In genomic region chr2:173623411-173624076, GRCh38 we compare ENCODE assay signal across 20 cellular contexts.
"Had no signal": no experiment of that assay in that cellular context is flagged by ENCODE, and none has a peak within 500 bp of the region (broad histone marks: within the 10 kb centered on the region; RNA-seq: fewer than 3 reads in every experiment).

No MANE protein-coding gene starts in this region.

- H3K4me3 Mint-ChIP-seq: activated T-cell treated with anti-CD3 and anti-CD28 coated beads, Interleukin-2, amount 50 U/mL, for 72 hours; mesothelial cell of epicardium; stimulated activated effector memory CD8-positive, alpha-beta T cell treated with anti-CD3 and anti-CD28 coated beads, Interleukin-12 subunit alpha, Interleukin-12 subunit beta, amount 100 ng/mL, for 72 hours; T-helper 1 cell treated with Interleukin-12 subunit alpha and Interleukin-12 subunit beta and Interleukin-4 antibody, amounts not matched to agents 30 μg/mL and 1 μg/mL, for 36 hours had no signal

- H3K9me3 Mint-ChIP-seq: activated T-cell treated with anti-CD3 and anti-CD28 coated beads, Interleukin-2, amount 50 U/mL, for 72 hours; mesothelial cell of epicardium; stimulated activated effector memory CD8-positive, alpha-beta T cell treated with anti-CD3 and anti-CD28 coated beads, Interleukin-12 subunit alpha, Interleukin-12 subunit beta, amount 100 ng/mL, for 72 hours; T-helper 1 cell treated with Interleukin-12 subunit alpha and Interleukin-12 subunit beta and Interleukin-4 antibody, amounts not matched to agents 30 μg/mL and 1 μg/mL, for 36 hours had no signal

- DNase-seq: activated CD4-positive, CD25-positive, alpha-beta regulatory T cell treated with anti-CD3 and anti-CD28 coated beads, Interleukin-2, amount 50 U/mL, for 72 hours; activated effector memory CD4-positive, alpha-beta T cell treated with anti-CD3 and anti-CD28 coated beads, Interleukin-2, amount 50 U/mL, for 16 hours; activated naive CD4-positive, alpha-beta T cell treated with anti-CD3 and anti-CD28 coated beads, Interleukin-2, amount 50 U/mL, for 16 hours; activated T-cell treated with anti-CD3 and anti-CD28 coated beads, Interleukin-2, amount 50 U/mL, for 72 hours; aorta; brain microvascular endothelial cell; erythroblast; heart right ventricle; islet precursor cell; left colon; ovary; psoas muscle; sigmoid colon; stimulated activated CD4-positive, alpha-beta T cell treated with anti-CD3 and anti-CD28 coated beads, Interleukin-4, amount 100 ng/mL, for 24 hours had no signal

- H3K36me3 ChIP-seq: brain microvascular endothelial cell, heart right ventricle, ovary, sigmoid colon, thoracic aorta had no signal

- H3K27me3 ChIP-seq: brain microvascular endothelial cell, heart right ventricle, ovary, sigmoid colon had no signal

- H3K4me1 ChIP-seq: heart right ventricle, psoas muscle, sigmoid colon had no signal

- ATAC-seq: activated T-cell treated with anti-CD3 and anti-CD28 coated beads, Interleukin-2, amount 50 U/mL, for 72 hours; heart right ventricle; left colon; psoas muscle; stimulated activated effector memory CD8-positive, alpha-beta T cell treated with anti-CD3 and anti-CD28 coated beads, Interleukin-12 subunit alpha, Interleukin-12 subunit beta, amount 100 ng/mL, for 72 hours had no signal

- H3K9me3 ChIP-seq: ovary, psoas muscle, sigmoid colon, thoracic aorta had no signal

- H3K27ac ChIP-seq: brain microvascular endothelial cell, coronary artery, heart right ventricle, ovary, psoas muscle, sigmoid colon, thoracic aorta had no signal

- H3K4me1 Mint-ChIP-seq: mesothelial cell of epicardium; stimulated activated effector memory CD8-positive, alpha-beta T cell treated with anti-CD3 and anti-CD28 coated beads, Interleukin-12 subunit alpha, Interleukin-12 subunit beta, amount 100 ng/mL, for 72 hours had no signal

- H3K36me3 Mint-ChIP-seq: mesothelial cell of epicardium; stimulated activated effector memory CD8-positive, alpha-beta T cell treated with anti-CD3 and anti-CD28 coated beads, Interleukin-12 subunit alpha, Interleukin-12 subunit beta, amount 100 ng/mL, for 72 hours had no signal

- H3K4me3 ChIP-seq: coronary artery, heart right ventricle, lung, ovary, psoas muscle, sigmoid colon, thoracic aorta had no signal

- H3K27ac Mint-ChIP-seq: activated T-cell treated with anti-CD3 and anti-CD28 coated beads, Interleukin-2, amount 50 U/mL, for 72 hours; mesothelial cell of epicardium; stimulated activated effector memory CD8-positive, alpha-beta T cell treated with anti-CD3 and anti-CD28 coated beads, Interleukin-12 subunit alpha, Interleukin-12 subunit beta, amount 100 ng/mL, for 72 hours; T-helper 1 cell treated with Interleukin-12 subunit alpha and Interleukin-12 subunit beta and Interleukin-4 antibody, amounts not matched to agents 30 μg/mL and 1 μg/mL, for 36 hours had no signal
